ENCODE assay signal across 2 cellular contexts in genomic region chr7:148930335-148930734, GRCh38.
TF ChIP-seq lines count a peak whose summit lies in the region.

No MANE protein-coding gene starts in this region.

TF ChIP-seq in HepG2, 621 proteins besides CTCF, POLR2A, EP300 and RAD21:
- TF ChIP-seq, protein P1, sequence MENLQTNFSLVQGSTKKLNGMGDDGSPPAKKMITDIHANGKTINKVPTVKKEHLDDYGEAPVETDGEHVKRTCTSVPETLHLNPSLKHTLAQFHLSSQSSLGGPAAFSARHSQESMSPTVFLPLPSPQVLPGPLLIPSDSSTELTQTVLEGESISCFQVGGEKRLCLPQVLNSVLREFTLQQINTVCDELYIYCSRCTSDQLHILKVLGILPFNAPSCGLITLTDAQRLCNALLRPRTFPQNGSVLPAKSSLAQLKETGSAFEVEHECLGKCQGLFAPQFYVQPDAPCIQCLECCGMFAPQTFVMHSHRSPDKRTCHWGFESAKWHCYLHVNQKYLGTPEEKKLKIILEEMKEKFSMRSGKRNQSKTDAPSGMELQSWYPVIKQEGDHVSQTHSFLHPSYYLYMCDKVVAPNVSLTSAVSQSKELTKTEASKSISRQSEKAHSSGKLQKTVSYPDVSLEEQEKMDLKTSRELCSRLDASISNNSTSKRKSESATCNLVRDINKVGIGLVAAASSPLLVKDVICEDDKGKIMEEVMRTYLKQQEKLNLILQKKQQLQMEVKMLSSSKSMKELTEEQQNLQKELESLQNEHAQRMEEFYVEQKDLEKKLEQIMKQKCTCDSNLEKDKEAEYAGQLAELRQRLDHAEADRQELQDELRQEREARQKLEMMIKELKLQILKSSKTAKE (CRISPR knock-in tag; IDR thresholded peaks at IDR 0.05; ENCODE audit: borderline replicate concordance): no peak
- no peak for TF ChIP-seq RORA (CRISPR knock-in tag; IDR thresholded peaks at IDR 0.05)
- TF ChIP-seq PPARG (CRISPR knock-in tag; conservative IDR thresholded peaks at IDR 0.05): no peak
- TF ChIP-seq, protein P2, sequence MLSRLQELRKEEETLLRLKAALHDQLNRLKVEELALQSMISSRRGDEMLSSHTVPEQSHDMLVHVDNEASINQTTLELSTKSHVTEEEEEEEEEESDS (CRISPR knock-in tag; IDR thresholded peaks at IDR 0.05; ENCODE audit: borderline replicate concordance): no peak
- peak; percentile 92 for TF ChIP-seq ZNF12 (CRISPR knock-in tag; IDR thresholded peaks at IDR 0.05)
- no peak for TF ChIP-seq SATB2 (CRISPR knock-in tag; IDR thresholded peaks at IDR 0.05)
- TF ChIP-seq ATRX (CRISPR knock-in tag; IDR thresholded peaks at IDR 0.05; ENCODE audit: borderline replicate concordance): no peak

TF ChIP-seq in WTC11, 78 proteins besides CTCF, POLR2A, EP300 and RAD21:
- no peak for TF ChIP-seq NR2C2 (CRISPR knock-in tag; IDR thresholded peaks at IDR 0.05)
- TF ChIP-seq PREB (CRISPR knock-in tag; IDR thresholded peaks at IDR 0.05; ENCODE audit: borderline replicate concordance): no peak
- TF ChIP-seq KAT7 (CRISPR knock-in tag; IDR thresholded peaks at IDR 0.05; ENCODE audit: borderline replicate concordance): no peak
- TF ChIP-seq ZNF512 (CRISPR knock-in tag; IDR thresholded peaks at IDR 0.05; ENCODE audit: borderline replicate concordance): no peak
- no peak for TF ChIP-seq ZNF425 (CRISPR knock-in tag; conservative IDR thresholded peaks at IDR 0.05)
- TF ChIP-seq ZNF532 (CRISPR knock-in tag; IDR thresholded peaks at IDR 0.05; ENCODE audit: borderline replicate concordance): no peak
- TF ChIP-seq E2F5 (CRISPR knock-in tag; IDR thresholded peaks at IDR 0.05): no peak
- no peak for TF ChIP-seq ATF3 (CRISPR knock-in tag; conservative IDR thresholded peaks at IDR 0.05)
- TF ChIP-seq, protein P3, sequence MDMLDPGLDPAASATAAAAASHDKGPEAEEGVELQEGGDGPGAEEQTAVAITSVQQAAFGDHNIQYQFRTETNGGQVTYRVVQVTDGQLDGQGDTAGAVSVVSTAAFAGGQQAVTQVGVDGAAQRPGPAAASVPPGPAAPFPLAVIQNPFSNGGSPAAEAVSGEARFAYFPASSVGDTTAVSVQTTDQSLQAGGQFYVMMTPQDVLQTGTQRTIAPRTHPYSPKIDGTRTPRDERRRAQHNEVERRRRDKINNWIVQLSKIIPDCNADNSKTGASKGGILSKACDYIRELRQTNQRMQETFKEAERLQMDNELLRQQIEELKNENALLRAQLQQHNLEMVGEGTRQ (CRISPR knock-in tag; IDR thresholded peaks at IDR 0.05): no peak
- no peak for TF ChIP-seq IRF2 (CRISPR knock-in tag; IDR thresholded peaks at IDR 0.05; ENCODE audit: borderline replicate concordance, low read depth)
- no peak for TF ChIP-seq ZMAT4 (CRISPR knock-in tag; IDR thresholded peaks at IDR 0.05)
- TF ChIP-seq ZNF219 (CRISPR knock-in tag; IDR thresholded peaks at IDR 0.05; ENCODE audit: borderline replicate concordance): no peak
- no peak for TF ChIP-seq NR3C1 (CRISPR knock-in tag; conservative IDR thresholded peaks at IDR 0.05; ENCODE audit: low read depth)
- TF ChIP-seq ESRRA (CRISPR knock-in tag; IDR thresholded peaks at IDR 0.05; ENCODE audit: borderline replicate concordance): no peak
- TF ChIP-seq CBFB (CRISPR knock-in tag; IDR thresholded peaks at IDR 0.05; ENCODE audit: low read depth): no peak
- no peak for TF ChIP-seq ZNF263 (CRISPR knock-in tag; IDR thresholded peaks at IDR 0.05; ENCODE audit: low read depth)
- TF ChIP-seq ETV6 (CRISPR knock-in tag; IDR thresholded peaks at IDR 0.05): no peak
